ENCODE assay signal across 1 cellular context in genomic region chr11:97498891-97499290, GRCh38.
TF ChIP-seq lines count a peak whose summit lies in the region.

No MANE protein-coding gene starts in this region.

TF ChIP-seq in K562, 482 proteins besides CTCF, POLR2A, EP300 and RAD21 (continued from another document):
- 0 out of 3 replicates have a peak, but pooled peaks of 1 of the 2 experiments have one; percentile 29 for TF ChIP-seq CBX3 (IDR thresholded peaks at IDR 0.05; ENCODE audit: borderline replicate concordance in 1 of 2, low read length in 2 of 2)
- 0 out of 2 replicates have a peak, but pooled peaks have one; percentile 41 for TF ChIP-seq CBX5 (IDR thresholded peaks at IDR 0.05; ENCODE audit: borderline replicate concordance, low read depth)
- TF ChIP-seq ZNF785 (CRISPR knock-in tag; IDR thresholded peaks at IDR 0.05): no peak
